Comparison of ENCODE assay signal across 9 cellular contexts in genomic region chr19:2888739-2889224, GRCh38. TPM values are rescaled to one million over a fixed set of nuclear protein-coding genes. Genes with fewer than 3 reads are reported as not detected.
DNase-seq lines count a peak whose midpoint lies in the region; ATAC-seq and TF ChIP-seq lines count a peak whose summit lies in the region.
"Had no signal": no experiment of that assay in that cellular context is flagged by ENCODE, and none has a peak within 500 bp of the region (broad histone marks: within the 10 kb centered on the region; RNA-seq: fewer than 3 reads in every experiment).

No MANE protein-coding gene starts in this region.

- peaks cover 2% of the 10 kb centered on the region for H3K36me3 Mint-ChIP-seq in activated CD4-positive, alpha-beta memory T cell treated with anti-CD3 and anti-CD28 coated beads, Interleukin-2, amount 10 ng/mL, durations not matched to agents 7 days and 5 days (ENCODE audit: low read depth)
- H3K36me3 Mint-ChIP-seq in activated T-helper 2 cell treated with anti-CD3 and anti-CD28 coated beads, Interferon-gamma antibody, Interleukin-2, Interleukin-4, amounts not matched to agents 10 μg/mL and 5 μg/mL and 100 μg/mL, durations not matched to agents 14 hours and 24 hours and 36 hours (ENCODE audit: low read depth), result no peaks in the 10 kb centered on the region

- peak overlapping the region; percentile 56 for H3K27ac Mint-ChIP-seq in activated CD4-positive, alpha-beta memory T cell treated with anti-CD3 and anti-CD28 coated beads, Interleukin-2, amount 10 ng/mL, durations not matched to agents 7 days and 5 days
- no peak overlapping the region for H3K27ac Mint-ChIP-seq in activated T-helper 2 cell treated with anti-CD3 and anti-CD28 coated beads, Interferon-gamma antibody, Interleukin-2, Interleukin-4, amounts not matched to agents 10 μg/mL and 5 μg/mL and 100 μg/mL, durations not matched to agents 14 hours and 24 hours and 36 hours

- H3K36me3 ChIP-seq in SK-N-SH (replicated peaks in 1 of 2; ENCODE audit: control insufficient read depth in 1 of 2, insufficient read depth in 2 of 2, low read length in 1 of 2), result no peaks in the 10 kb centered on the region
- H3K36me3 ChIP-seq: prostate gland had no signal

- peak overlapping the region; percentile 17 for H3K4me3 Mint-ChIP-seq in activated CD4-positive, alpha-beta memory T cell treated with anti-CD3 and anti-CD28 coated beads, Interleukin-2, amount 10 ng/mL, durations not matched to agents 7 days and 5 days
- no peak overlapping the region for H3K4me3 Mint-ChIP-seq in activated T-helper 2 cell treated with anti-CD3 and anti-CD28 coated beads, Interferon-gamma antibody, Interleukin-2, Interleukin-4, amounts not matched to agents 10 μg/mL and 5 μg/mL and 100 μg/mL, durations not matched to agents 14 hours and 24 hours and 36 hours (ENCODE audit: low read depth)

- WGBS in right cardiac atrium, result 63% methylated on average over 36 of the region's 36 CpGs
- 84% methylated on average over 23 of the region's 36 CpGs for WGBS in SK-N-SH (ENCODE audit: low lambda C conversion rate)

- peak; percentile 89 to 93 for DNase-seq in NCI-H1930 (lab: John Stamatoyannopoulos, UW)
- peak; percentile 66 for DNase-seq in activated CD4-positive, alpha-beta memory T cell treated with anti-CD3 and anti-CD28 coated beads, Interleukin-2, amount 10 ng/mL, durations not matched to agents 7 days and 5 days
- DNase-seq in right cardiac atrium, result peak; percentile 59 to 74 (median 72)
- peak; percentile 37 for DNase-seq in stimulated activated naive CD4-positive, alpha-beta T cell treated with Interleukin-2 at 50 U/mL for 16 hours (lab: John Stamatoyannopoulos, UW)
- DNase-seq in SK-N-SH, result no peak
- DNase-seq in activated T-helper 2 cell treated with anti-CD3 and anti-CD28 coated beads, Interferon-gamma antibody, Interleukin-2, Interleukin-4, amounts not matched to agents 10 μg/mL and 5 μg/mL and 100 μg/mL, durations not matched to agents 14 hours and 24 hours and 36 hours (ENCODE audit: low spot score), result no peak

- H3K27me3 ChIP-seq in right cardiac atrium (ENCODE audit: control insufficient read depth, insufficient read depth), result no peaks in the 10 kb centered on the region
- H3K27me3 ChIP-seq in SK-N-SH (ENCODE audit: insufficient read depth), result no peaks in the 10 kb centered on the region

- CTCF ChIA-PET in activated CD4-positive, alpha-beta memory T cell treated with anti-CD3 and anti-CD28 coated beads, Interleukin-2, amount 10 ng/mL, durations not matched to agents 7 days and 5 days (lab: Charles Lee), result interaction anchor here (0.7 to 2.1 kb wide), 4 partner anchors 12 to 522 kb away, joined by 3 to 13 read pairs (median 4); partner anchors contain the start of gene ZNF57
- CTCF ChIA-PET in SK-N-SH (lab: Yijun Ruan, JAX), result interaction anchor here (0.6 to 2.6 kb wide), 7 partner anchors 12 to 275 kb away, joined by 3 to 25 read pairs (median 6); partner anchors contain the start of genes ZNF555, ZNF57 and ZNF77

- no peak overlapping the region for H3K4me2 ChIP-seq in SK-N-SH

- no peaks in the 10 kb centered on the region for H3K9me2 ChIP-seq in SK-N-SH

- no peak overlapping the region for H3K4me3 ChIP-seq in right cardiac atrium (ENCODE audit: low read length)
- no peak overlapping the region for H3K4me3 ChIP-seq in SK-N-SH (ENCODE audit: low read depth in 2 of 2, low read length in 1 of 2)

- TF ChIP-seq EP300 in SK-N-SH (IDR thresholded peaks at IDR 0.05; ENCODE audit: borderline replicate concordance in 1 of 2, low read depth in 1 of 2, low read length in 1 of 2), result no peak

- TF ChIP-seq RAD21 in SK-N-SH (IDR thresholded peaks at IDR 0.05; ENCODE audit: low read length), result no peak

- ATAC-seq in right cardiac atrium (peak; percentile 27 to 57), GM18907 (IDR thresholded peaks at IDR 0.05; ENCODE audit: unreplicated experiment) (no peak), GM18517 (IDR thresholded peaks at IDR 0.05; ENCODE audit: unreplicated experiment) (no peak)

- H4K20me1 ChIP-seq in SK-N-SH (ENCODE audit: insufficient read depth), result no peaks in the 10 kb centered on the region

- H3K9me3 ChIP-seq in right cardiac atrium (ENCODE audit: control insufficient read depth, low read length), result no peaks in the 10 kb centered on the region
- H3K9me3 ChIP-seq in SK-N-SH, result no peaks in the 10 kb centered on the region
- H3K9me3 ChIP-seq: prostate gland had no signal

- intact Hi-C loops in right cardiac atrium (cut with DNase I), result loop anchor here in 1 of 4 donors (5.0 kb wide), 1 partner anchor 59 kb away; no protein-coding TSS in a partner anchor
- intact Hi-C loops in activated T-helper 2 cell treated with anti-CD3 and anti-CD28 coated beads, Interferon-gamma antibody, Interleukin-2, Interleukin-4, amounts not matched to agents 10 μg/mL and 5 μg/mL and 100 μg/mL, durations not matched to agents 14 hours and 24 hours and 36 hours (cut with micrococcal nuclease), result no loop called here

- H3K27me3 Mint-ChIP-seq in activated CD4-positive, alpha-beta memory T cell treated with anti-CD3 and anti-CD28 coated beads, Interleukin-2, amount 10 ng/mL, durations not matched to agents 7 days and 5 days, result no peaks in the 10 kb centered on the region
- H3K27me3 Mint-ChIP-seq in activated T-helper 2 cell treated with anti-CD3 and anti-CD28 coated beads, Interferon-gamma antibody, Interleukin-2, Interleukin-4, amounts not matched to agents 10 μg/mL and 5 μg/mL and 100 μg/mL, durations not matched to agents 14 hours and 24 hours and 36 hours (ENCODE audit: low read depth), result no peaks in the 10 kb centered on the region

- POLR2A ChIA-PET in activated CD4-positive, alpha-beta memory T cell treated with anti-CD3 and anti-CD28 coated beads, Interleukin-2, amount 10 ng/mL, durations not matched to agents 7 days and 5 days (lab: Charles Lee), result interaction anchor here (2.3 kb wide), 1 partner anchor 62 kb away, joined by 9 read pairs; no protein-coding TSS in a partner anchor
- POLR2A ChIA-PET in SK-N-SH (lab: Yijun Ruan, JAX), result interaction anchor here (2.1 kb wide), 1 partner anchor 61 kb away, joined by 8 read pairs; no protein-coding TSS in a partner anchor

- TF ChIP-seq CTCF in SK-N-SH (IDR thresholded peaks at IDR 0.05), result no peak

- peaks cover 3% of the 10 kb centered on the region for H3K9me3 Mint-ChIP-seq in activated CD4-positive, alpha-beta memory T cell treated with anti-CD3 and anti-CD28 coated beads, Interleukin-2, amount 10 ng/mL, durations not matched to agents 7 days and 5 days
- peaks cover 1% of the 10 kb centered on the region for H3K9me3 Mint-ChIP-seq in activated T-helper 2 cell treated with anti-CD3 and anti-CD28 coated beads, Interferon-gamma antibody, Interleukin-2, Interleukin-4, amounts not matched to agents 10 μg/mL and 5 μg/mL and 100 μg/mL, durations not matched to agents 14 hours and 24 hours and 36 hours

- H3K9ac ChIP-seq in SK-N-SH, result no peak overlapping the region

- H3K4me1 ChIP-seq in right cardiac atrium (ENCODE audit: control insufficient read depth, insufficient read depth, low read length) (no peaks in the 10 kb centered on the region), SK-N-SH (ENCODE audit: control insufficient read depth in 1 of 2, insufficient read depth in 2 of 2, low read depth in 1 of 2, low read length in 1 of 2) (peaks cover 0 to 3% of the 10 kb centered on the region in 2 experiments; a peak in 1 of 4 replicates)
- H3K4me1 ChIP-seq: prostate gland had no signal

- no peaks in the 10 kb centered on the region for H3F3A ChIP-seq in SK-N-SH (replicated peaks; ENCODE audit: insufficient read depth)

- peaks cover 6% of the 10 kb centered on the region for H3K4me1 Mint-ChIP-seq in activated CD4-positive, alpha-beta memory T cell treated with anti-CD3 and anti-CD28 coated beads, Interleukin-2, amount 10 ng/mL, durations not matched to agents 7 days and 5 days
- H3K4me1 Mint-ChIP-seq in activated T-helper 2 cell treated with anti-CD3 and anti-CD28 coated beads, Interferon-gamma antibody, Interleukin-2, Interleukin-4, amounts not matched to agents 10 μg/mL and 5 μg/mL and 100 μg/mL, durations not matched to agents 14 hours and 24 hours and 36 hours (ENCODE audit: low read depth), result no peaks in the 10 kb centered on the region

- no peak overlapping the region for H2AFZ ChIP-seq in SK-N-SH (ENCODE audit: low read depth)

- no peaks in the 10 kb centered on the region for H3K79me2 ChIP-seq in SK-N-SH (ENCODE audit: insufficient read depth)

- H3K27ac ChIP-seq in right cardiac atrium (ENCODE audit: low read length) (no peak overlapping the region), SK-N-SH (ENCODE audit: low read depth in 2 of 2, low read length in 1 of 2) (no peak overlapping the region)
- H3K27ac ChIP-seq: prostate gland had no signal

RNA-seq across cellular contexts. Expression of gene ZNF57, which starts 11.9 kb away (rescaled TPM):
- 1 to 10 TPM; 3.1 to 3.7 TPM for total RNA-seq in activated CD4-positive, alpha-beta memory T cell treated with anti-CD3 and anti-CD28 coated beads, Interleukin-2, amount 10 ng/mL, durations not matched to agents 7 days and 5 days
- total RNA-seq in right cardiac atrium, result 1 to 10 TPM; 1.9 to 3.1 (median 2.4) TPM
- polyA plus RNA-seq in right cardiac atrium (1.9 TPM), SK-N-SH (2012; rRNA removed) (2.1 and 3.2 TPM in 2 replicates)
- 2.2 and 2.7 TPM in 2 replicates for polyA plus RNA-seq in SK-N-SH (2012; cell fraction: cytosol; rRNA removed)
- 3.5 and 6.7 TPM in 2 replicates for polyA plus RNA-seq in SK-N-SH (2012; cell fraction: nucleus; rRNA removed)
- 2.7 and 3.1 TPM in 2 replicates for total RNA-seq in activated T-helper 2 cell treated with anti-CD3 and anti-CD28 coated beads, Interferon-gamma antibody, Interleukin-2, Interleukin-4, amounts not matched to agents 10 μg/mL and 5 μg/mL and 100 μg/mL, durations not matched to agents 14 hours and 24 hours and 36 hours

RNA-seq across cellular contexts. Expression of gene ZNF556, which starts 21.6 kb away (rescaled TPM):
- total RNA-seq in activated CD4-positive, alpha-beta memory T cell treated with anti-CD3 and anti-CD28 coated beads, Interleukin-2, amount 10 ng/mL, durations not matched to agents 7 days and 5 days, result not detected
- total RNA-seq in right cardiac atrium, result under 1 TPM in 1 of 4 donors, not detected in 3; 0.25 TPM
- polyA plus RNA-seq in right cardiac atrium (not detected), SK-N-SH (2012; rRNA removed) (0.46 and 0.67 TPM in 2 replicates)
- 0.63 and 0.71 TPM in 2 replicates for polyA plus RNA-seq in SK-N-SH (2012; cell fraction: cytosol; rRNA removed)
- 0.87 and 1.0 TPM in 2 replicates for polyA plus RNA-seq in SK-N-SH (2012; cell fraction: nucleus; rRNA removed)
- total RNA-seq in activated T-helper 2 cell treated with anti-CD3 and anti-CD28 coated beads, Interferon-gamma antibody, Interleukin-2, Interleukin-4, amounts not matched to agents 10 μg/mL and 5 μg/mL and 100 μg/mL, durations not matched to agents 14 hours and 24 hours and 36 hours, result not detected in 2 replicates

RNA-seq across cellular contexts. Expression of gene ZNF555, which starts 47.5 kb away (rescaled TPM):
- total RNA-seq in activated CD4-positive, alpha-beta memory T cell treated with anti-CD3 and anti-CD28 coated beads, Interleukin-2, amount 10 ng/mL, durations not matched to agents 7 days and 5 days, result 1 to 10 TPM; 2.7 to 2.9 TPM
- total RNA-seq in right cardiac atrium, result 10 to 100 TPM in 2 of 4 donors, 1 to 10 TPM in 2; 8.8 to 15.7 (median 9.6) TPM
- 3.4 TPM for polyA plus RNA-seq in right cardiac atrium
- polyA plus RNA-seq in SK-N-SH (2012; rRNA removed), result 1.4 and 2.2 TPM in 2 replicates
- 1.8 and 2.1 TPM in 2 replicates for polyA plus RNA-seq in SK-N-SH (2012; cell fraction: cytosol; rRNA removed)
- 2.0 and 3.1 TPM in 2 replicates for polyA plus RNA-seq in SK-N-SH (2012; cell fraction: nucleus; rRNA removed)
- 0.66 and 1.3 TPM in 2 replicates for total RNA-seq in activated T-helper 2 cell treated with anti-CD3 and anti-CD28 coated beads, Interferon-gamma antibody, Interleukin-2, Interleukin-4, amounts not matched to agents 10 μg/mL and 5 μg/mL and 100 μg/mL, durations not matched to agents 14 hours and 24 hours and 36 hours

RNA-seq across cellular contexts. Expression of gene ZNF77, which starts 56.0 kb away (rescaled TPM):
- total RNA-seq in activated CD4-positive, alpha-beta memory T cell treated with anti-CD3 and anti-CD28 coated beads, Interleukin-2, amount 10 ng/mL, durations not matched to agents 7 days and 5 days, result 1 to 10 TPM; 4.0 to 4.2 TPM
- total RNA-seq in right cardiac atrium, result 1 to 10 TPM; 2.1 to 4.0 (median 2.9) TPM
- 2.1 TPM for polyA plus RNA-seq in right cardiac atrium
- polyA plus RNA-seq in SK-N-SH (2012; rRNA removed), result 4.4 and 6.6 TPM in 2 replicates
- 4.8 and 5.0 TPM in 2 replicates for polyA plus RNA-seq in SK-N-SH (2012; cell fraction: cytosol; rRNA removed)
- polyA plus RNA-seq in SK-N-SH (2012; cell fraction: nucleus; rRNA removed), result 8.4 and 10.1 TPM in 2 replicates
- 3.5 and 4.0 TPM in 2 replicates for total RNA-seq in activated T-helper 2 cell treated with anti-CD3 and anti-CD28 coated beads, Interferon-gamma antibody, Interleukin-2, Interleukin-4, amounts not matched to agents 10 μg/mL and 5 μg/mL and 100 μg/mL, durations not matched to agents 14 hours and 24 hours and 36 hours

Comparison
In these comparisons a context has a peak if more than half of its experiments do, and no peak if none do; other contexts are left out.
1. DNase-seq: peak in NCI-H1930 (2 of 2), activated CD4-positive, alpha-beta memory T cell treated with anti-CD3 and anti-CD28 coated beads, Interleukin-2, amount 10 ng/mL, durations not matched to agents 7 days and 5 days (single experiment), right cardiac atrium (3 of 3) and stimulated activated naive CD4-positive, alpha-beta T cell treated with Interleukin-2 at 50 U/mL for 16 hours (single experiment); none in SK-N-SH (single experiment) and activated T-helper 2 cell treated with anti-CD3 and anti-CD28 coated beads, Interferon-gamma antibody, Interleukin-2, Interleukin-4, amounts not matched to agents 10 μg/mL and 5 μg/mL and 100 μg/mL, durations not matched to agents 14 hours and 24 hours and 36 hours (single experiment).
2. ATAC-seq: peak in right cardiac atrium (2 of 2); none in GM18907 (single experiment) and GM18517 (single experiment).